In the genomic region with DNA sequence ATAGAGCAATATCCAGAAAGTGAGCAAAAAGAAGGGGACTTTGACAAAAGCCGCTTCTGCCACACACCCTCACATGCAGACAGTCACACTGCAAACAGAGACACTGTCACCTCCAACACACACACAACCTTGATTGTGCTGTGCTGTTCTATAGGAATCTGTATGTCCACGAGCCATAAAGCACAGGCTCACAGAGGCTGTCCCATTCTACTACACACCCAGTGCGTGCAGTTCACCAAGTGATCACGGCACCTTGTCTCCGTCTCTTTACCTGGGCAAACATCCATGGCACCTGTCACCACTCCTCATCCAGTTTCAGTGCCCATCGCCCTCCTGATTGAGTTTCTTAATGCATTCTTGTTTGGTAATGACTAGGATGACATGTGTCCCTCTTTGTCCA, we compare ENCODE assay signal across 14 cellular contexts.
DNase-seq lines count a peak whose midpoint lies in the region; ATAC-seq and TF ChIP-seq lines count a peak whose summit lies in the region.
"Had no signal": no experiment of that assay in that cellular context is flagged by ENCODE, and none has a peak within 500 bp of the region (broad histone marks: within the 10 kb centered on the region; RNA-seq: fewer than 3 reads in every experiment).

No MANE protein-coding gene starts in this region.

- peak; percentile 20 for DNase-seq in NCI-H69 (lab: John Stamatoyannopoulos, UW)
- peak; percentile 19 for DNase-seq in esophagus muscularis mucosa (ENCODE audit: extremely low spot score)
- peak in 1 of 3 donors; percentile 15 for DNase-seq in mucosa of descending colon
- DNase-seq in upper lobe of right lung = no peak
- no peak for DNase-seq in GM19238 (ENCODE audit: insufficient read length, low spot score)
- no peak for DNase-seq in stimulated activated CD4-positive, alpha-beta T cell treated with anti-CD3 and anti-CD28 coated beads, Interleukin-4, amount 100 ng/mL, for 4 hours
- DNase-seq: BE2C; CD4-positive, alpha-beta memory T cell; DMS79; HCEC 1CT; HFFc6 had no signal

- H3K4me3 ChIP-seq in esophagus muscularis mucosa = no peak overlapping the region
- H3K4me3 ChIP-seq in mucosa of descending colon = no peak overlapping the region
- H3K4me3 ChIP-seq in upper lobe of right lung = no peak overlapping the region
- H3K4me3 ChIP-seq: A549 had no signal

- WGBS in esophagus muscularis mucosa = 95% methylated on average over 6 of the region's 6 CpGs

- ATAC-seq in mucosa of descending colon (peak; percentile 78), upper lobe of right lung (peak; percentile 20)
- ATAC-seq in activated CD4-positive, CD25-positive, alpha-beta regulatory T cell treated with anti-CD3 and anti-CD28 coated beads, Interleukin-2, amount 50 U/mL, for 24 hours = no peak
- ATAC-seq: A549 had no signal

- H3K9me3 ChIP-seq in esophagus muscularis mucosa (no peaks in the 10 kb centered on the region), mucosa of descending colon (no peaks in the 10 kb centered on the region), upper lobe of right lung (no peaks in the 10 kb centered on the region)
- H3K9me3 ChIP-seq: A549, BE2C had no signal

- TF ChIP-seq EP300 in esophagus muscularis mucosa (IDR thresholded peaks at IDR 0.05) = no peak

- intact Hi-C loops in esophagus muscularis mucosa (cut with DNase I) = no loop called here
- intact Hi-C loops in mucosa of descending colon (cut with DNase I, micrococcal nuclease) = no loop called here
- intact Hi-C loops in upper lobe of right lung (cut with DNase I) = no loop called here

- H3K27me3 ChIP-seq in esophagus muscularis mucosa (no peaks in the 10 kb centered on the region), upper lobe of right lung (no peaks in the 10 kb centered on the region)
- H3K27me3 ChIP-seq: BE2C had no signal

- no peaks in the 10 kb centered on the region for H3K36me3 ChIP-seq in esophagus muscularis mucosa
- H3K36me3 ChIP-seq in mucosa of descending colon (ENCODE audit: low read depth) = no peaks in the 10 kb centered on the region
- no peaks in the 10 kb centered on the region for H3K36me3 ChIP-seq in upper lobe of right lung
- H3K36me3 ChIP-seq: BE2C had no signal

- no peak for TF ChIP-seq POLR2A in esophagus muscularis mucosa (IDR thresholded peaks at IDR 0.05; ENCODE audit: low read depth)

- TF ChIP-seq CTCF in esophagus muscularis mucosa (IDR thresholded peaks at IDR 0.05) (no peak), mucosa of descending colon (IDR thresholded peaks at IDR 0.05) (no peak), upper lobe of right lung (IDR thresholded peaks at IDR 0.05) (no peak)

- H3K27ac ChIP-seq in esophagus muscularis mucosa (replicated peaks in 1 of 4) = no peak overlapping the region
- no peak overlapping the region for H3K27ac ChIP-seq in upper lobe of right lung
- H3K27ac ChIP-seq: A549, C4-2B had no signal

- H3K4me1 ChIP-seq in esophagus muscularis mucosa = peaks cover 13 to 23% (median 21%) of the 10 kb centered on the region in 4 donors
- peaks cover 4% of the 10 kb centered on the region for H3K4me1 ChIP-seq in mucosa of descending colon (ENCODE audit: low read depth)
- no peaks in the 10 kb centered on the region for H3K4me1 ChIP-seq in upper lobe of right lung
- H3K4me1 ChIP-seq: BE2C had no signal

Comparison
In these comparisons a context has a peak if more than half of its experiments do, and no peak if none do; other contexts are left out.
1. DNase-seq: peak in NCI-H69 (single experiment) and esophagus muscularis mucosa (single experiment); none in upper lobe of right lung (single experiment), GM19238 (single experiment) and stimulated activated CD4-positive, alpha-beta T cell treated with anti-CD3 and anti-CD28 coated beads, Interleukin-4, amount 100 ng/mL, for 4 hours (0 of 2).
2. ATAC-seq: peak in mucosa of descending colon (single experiment) and upper lobe of right lung (single experiment); none in activated CD4-positive, CD25-positive, alpha-beta regulatory T cell treated with anti-CD3 and anti-CD28 coated beads, Interleukin-2, amount 50 U/mL, for 24 hours (0 of 2).